ENCODE assay signal across 17 cellular contexts in the genomic region with DNA sequence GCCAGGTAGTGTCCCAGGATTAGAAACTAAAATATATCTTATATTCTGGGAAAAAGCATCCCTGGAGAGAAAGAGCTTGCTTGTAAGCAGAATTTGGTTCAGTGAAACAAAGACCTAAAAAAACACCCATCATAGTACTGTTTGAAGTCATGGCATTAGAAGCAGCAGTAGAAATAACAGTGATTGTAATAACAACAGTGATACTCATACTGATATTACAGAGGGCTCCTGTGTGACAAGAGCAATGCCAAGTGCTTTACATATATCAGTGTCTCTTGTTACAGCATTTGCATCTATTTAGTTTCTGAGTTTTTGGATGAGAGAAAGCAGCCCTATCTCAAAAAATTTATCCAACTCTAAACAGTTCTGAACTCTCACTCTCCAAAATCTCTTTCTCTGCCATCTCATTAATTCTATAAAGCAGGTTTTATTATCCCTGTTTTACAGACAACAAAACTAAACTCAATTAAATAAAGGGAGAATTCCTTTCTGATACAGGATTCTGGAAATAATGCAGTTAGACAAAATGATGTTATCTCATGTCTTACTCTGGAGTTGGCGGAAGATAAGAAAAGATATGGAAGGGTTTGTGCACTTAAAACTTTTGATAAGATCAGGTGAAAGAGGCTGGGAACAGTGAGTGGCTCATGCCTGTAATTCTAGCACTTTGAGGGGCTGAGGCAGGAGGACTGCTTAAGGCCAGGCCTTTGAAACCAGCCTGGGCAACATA.
DNase-seq lines count a peak whose midpoint lies in the region; ATAC-seq and TF ChIP-seq lines count a peak whose summit lies in the region.
"Had no signal": no experiment of that assay in that cellular context is flagged by ENCODE, and none has a peak within 500 bp of the region (broad histone marks: within the 10 kb centered on the region; RNA-seq: fewer than 3 reads in every experiment).

No MANE protein-coding gene starts in this region.

- no peaks in the 10 kb centered on the region for H3K36me3 ChIP-seq in BE2C

- no peaks in the 10 kb centered on the region for H3K9me3 ChIP-seq in BE2C
- H3K9me3 ChIP-seq: Caco-2 had no signal

- H3K27ac ChIP-seq in foreskin keratinocyte = no peak overlapping the region
- H3K27ac ChIP-seq: RWPE1 had no signal

- H3K9me3 Mint-ChIP-seq in activated CD8-positive, alpha-beta T cell treated with anti-CD3 and anti-CD28 coated beads for 36 hours = no peaks in the 10 kb centered on the region
- H3K9me3 Mint-ChIP-seq in activated CD8-positive, alpha-beta T cell treated with anti-CD3 and anti-CD28 coated beads, Interleukin-2, amount 10 ng/mL, durations not matched to agents 7 days and 5 days (ENCODE audit: insufficient read depth) = no peaks in the 10 kb centered on the region
- H3K9me3 Mint-ChIP-seq in effector memory CD8-positive, alpha-beta T cell = peaks cover 0 to 2% of the 10 kb centered on the region in 2 donors

- H3K4me1 ChIP-seq in BE2C (peaks cover 22% of the 10 kb centered on the region), foreskin keratinocyte (no peaks in the 10 kb centered on the region)

- CTCF ChIA-PET in activated CD8-positive, alpha-beta T cell treated with anti-CD3 and anti-CD28 coated beads for 36 hours (lab: Charles Lee) = interaction anchor here (0.7 kb wide), 1 partner anchor 21 kb away, joined by 3 read pairs; no protein-coding TSS in a partner anchor
- CTCF ChIA-PET in activated CD8-positive, alpha-beta T cell treated with anti-CD3 and anti-CD28 coated beads, Interleukin-2, amount 10 ng/mL, durations not matched to agents 7 days and 5 days (lab: Charles Lee) = no interaction called here

- intact Hi-C loops in activated CD8-positive, alpha-beta T cell treated with anti-CD3 and anti-CD28 coated beads for 36 hours (cut with micrococcal nuclease) = no loop called here

- H3K4me3 ChIP-seq in BE2C (ENCODE audit: low read depth, low read length) = no peak overlapping the region

- no peak overlapping the region for H3K4me3 Mint-ChIP-seq in activated CD8-positive, alpha-beta T cell treated with anti-CD3 and anti-CD28 coated beads for 36 hours
- H3K4me3 Mint-ChIP-seq in activated CD8-positive, alpha-beta T cell treated with anti-CD3 and anti-CD28 coated beads, Interleukin-2, amount 10 ng/mL, durations not matched to agents 7 days and 5 days = no peak overlapping the region
- no peak overlapping the region for H3K4me3 Mint-ChIP-seq in effector memory CD8-positive, alpha-beta T cell
- H3K4me3 Mint-ChIP-seq: CD14-positive monocyte had no signal

- POLR2A ChIA-PET in activated CD8-positive, alpha-beta T cell treated with anti-CD3 and anti-CD28 coated beads for 36 hours (lab: Charles Lee) = no interaction called here
- POLR2A ChIA-PET in activated CD8-positive, alpha-beta T cell treated with anti-CD3 and anti-CD28 coated beads, Interleukin-2, amount 10 ng/mL, durations not matched to agents 7 days and 5 days (lab: Charles Lee) = no interaction called here

- H3K36me3 Mint-ChIP-seq in activated CD8-positive, alpha-beta T cell treated with anti-CD3 and anti-CD28 coated beads for 36 hours (ENCODE audit: low read depth) = peaks cover 56% of the 10 kb centered on the region
- peaks cover 61% of the 10 kb centered on the region for H3K36me3 Mint-ChIP-seq in activated CD8-positive, alpha-beta T cell treated with anti-CD3 and anti-CD28 coated beads, Interleukin-2, amount 10 ng/mL, durations not matched to agents 7 days and 5 days (ENCODE audit: low read depth)
- peaks cover 26% of the 10 kb centered on the region for H3K36me3 Mint-ChIP-seq in effector memory CD8-positive, alpha-beta T cell (ENCODE audit: insufficient read depth)

- TF ChIP-seq CTCF in activated CD8-positive, alpha-beta T cell treated with anti-CD3 and anti-CD28 coated beads for 36 hours (IDR thresholded peaks at IDR 0.05) = no peak
- no peak for TF ChIP-seq CTCF in BE2C (IDR thresholded peaks at IDR 0.05; ENCODE audit: low read depth, low read length)
- TF ChIP-seq CTCF in foreskin keratinocyte (conservative IDR thresholded peaks at IDR 0.05) = no peak

- H3K27ac Mint-ChIP-seq in activated CD8-positive, alpha-beta T cell treated with anti-CD3 and anti-CD28 coated beads for 36 hours = peak overlapping the region; percentile 25
- no peak overlapping the region for H3K27ac Mint-ChIP-seq in activated CD8-positive, alpha-beta T cell treated with anti-CD3 and anti-CD28 coated beads, Interleukin-2, amount 10 ng/mL, durations not matched to agents 7 days and 5 days
- H3K27ac Mint-ChIP-seq in effector memory CD8-positive, alpha-beta T cell = peak overlapping the region; percentile 5 to 54

- ATAC-seq in activated CD8-positive, alpha-beta T cell treated with anti-CD3 and anti-CD28 coated beads for 36 hours = no peak
- no peak for ATAC-seq in activated CD8-positive, alpha-beta T cell treated with anti-CD3 and anti-CD28 coated beads, Interleukin-2, amount 10 ng/mL, durations not matched to agents 7 days and 5 days
- no peak for ATAC-seq in effector memory CD8-positive, alpha-beta T cell (replicated peaks)
- no peak for ATAC-seq in GM21528 (IDR thresholded peaks at IDR 0.05; ENCODE audit: low FRiP score, unreplicated experiment)
- ATAC-seq in foreskin keratinocyte = no peak
- ATAC-seq: PC-3 had no signal

- no peaks in the 10 kb centered on the region for H3K27me3 Mint-ChIP-seq in activated CD8-positive, alpha-beta T cell treated with anti-CD3 and anti-CD28 coated beads for 36 hours
- H3K27me3 Mint-ChIP-seq in activated CD8-positive, alpha-beta T cell treated with anti-CD3 and anti-CD28 coated beads, Interleukin-2, amount 10 ng/mL, durations not matched to agents 7 days and 5 days (ENCODE audit: low read depth) = no peaks in the 10 kb centered on the region
- H3K27me3 Mint-ChIP-seq in effector memory CD8-positive, alpha-beta T cell = no peaks in the 10 kb centered on the region

- no peak for DNase-seq in activated CD8-positive, alpha-beta T cell treated with anti-CD3 and anti-CD28 coated beads for 36 hours
- no peak for DNase-seq in activated CD8-positive, alpha-beta T cell treated with anti-CD3 and anti-CD28 coated beads, Interleukin-2, amount 10 ng/mL, durations not matched to agents 7 days and 5 days
- DNase-seq in BE2C (peak; percentile 28), NCI-H526 treated with DMSO at 0.1 percent for 48 hours (lab: John Stamatoyannopoulos, UW) (peak; percentile 2), HPDE6-E6E7 (ENCODE audit: extremely low spot score) (no peak), foreskin keratinocyte (no peak)
- DNase-seq in effector memory CD8-positive, alpha-beta T cell = no peak
- DNase-seq: Caco-2, DMS153, NCI-H1048, NCI-H1436 treated with DMSO at 0.1 percent for 48 hours, NCI-H2029 treated with DMSO at 0.1 percent for 48 hours, NCI-H82, PC-3 had no signal

- H3K4me1 Mint-ChIP-seq in activated CD8-positive, alpha-beta T cell treated with anti-CD3 and anti-CD28 coated beads for 36 hours (ENCODE audit: low read depth) = peaks cover 25% of the 10 kb centered on the region
- peaks cover 9% of the 10 kb centered on the region for H3K4me1 Mint-ChIP-seq in activated CD8-positive, alpha-beta T cell treated with anti-CD3 and anti-CD28 coated beads, Interleukin-2, amount 10 ng/mL, durations not matched to agents 7 days and 5 days (ENCODE audit: low read depth)
- H3K4me1 Mint-ChIP-seq in effector memory CD8-positive, alpha-beta T cell (ENCODE audit: low read depth in 2 of 2) = peaks cover 42 to 51% of the 10 kb centered on the region in 2 donors

- H3K27me3 ChIP-seq in BE2C = no peaks in the 10 kb centered on the region
- no peaks in the 10 kb centered on the region for H3K27me3 ChIP-seq in foreskin keratinocyte

Comparison
In these comparisons a context has a peak if more than half of its experiments do, and no peak if none do; other contexts are left out.
1. DNase-seq: peak in BE2C (single experiment) and NCI-H526 treated with DMSO at 0.1 percent for 48 hours (single experiment); none in activated CD8-positive, alpha-beta T cell treated with anti-CD3 and anti-CD28 coated beads for 36 hours (single experiment), activated CD8-positive, alpha-beta T cell treated with anti-CD3 and anti-CD28 coated beads, Interleukin-2, amount 10 ng/mL, durations not matched to agents 7 days and 5 days (single experiment), effector memory CD8-positive, alpha-beta T cell (0 of 3), HPDE6-E6E7 (single experiment) and foreskin keratinocyte (0 of 2).